Comparison of ENCODE assay signal across 8 cellular contexts in genomic region chr1:116666747-116667576, GRCh38. TPM values are rescaled to one million over a fixed set of nuclear protein-coding genes. Genes with fewer than 3 reads are reported as not detected.
DNase-seq lines count a peak whose midpoint lies in the region; ATAC-seq and TF ChIP-seq lines count a peak whose summit lies in the region.

No MANE protein-coding gene starts in this region.

- TF ChIP-seq CTCF in OCI-LY7 (conservative IDR thresholded peaks at IDR 0.05; ENCODE audit: low read length): no peak

- H3K36me3 Mint-ChIP-seq in activated T-helper 17 cell treated with anti-CD3 and anti-CD28 coated beads, Interleukin-2, amount 50 U/mL, for 72 hours (ENCODE audit: low read depth): no peaks in the 10 kb centered on the region

- intact Hi-C loops in right cardiac atrium (cut with DNase I) (loop anchor here in 2 of 4 donors (5.0 to 10.0 kb wide), 2 partner anchors 90 to 92 kb away; partner anchors contain the start of gene CD58 (in 1 of the 2)), OCI-LY7 (cut with micrococcal nuclease; ENCODE audit: unreplicated experiment) (no loop called here)

- no peaks in the 10 kb centered on the region for H4K20me1 ChIP-seq in OCI-LY7 (ENCODE audit: insufficient read depth, low read length)

- peaks cover 4% of the 10 kb centered on the region; the same call in 1 of the 2 replicates for H3K36me3 ChIP-seq in HUES6 (ENCODE audit: control insufficient read depth, insufficient read depth, low read length)
- H3K36me3 ChIP-seq in OCI-LY7 (ENCODE audit: insufficient read depth, low read length): no peaks in the 10 kb centered on the region

- H3K27me3 ChIP-seq in HUES6 (ENCODE audit: control insufficient read depth, insufficient read depth, low read length) (peaks cover 19% of the 10 kb centered on the region), right cardiac atrium (ENCODE audit: control insufficient read depth, insufficient read depth) (no peaks in the 10 kb centered on the region)

- H3K9me2 ChIP-seq in OCI-LY7 (ENCODE audit: insufficient read depth, low read length): no peaks in the 10 kb centered on the region

- no TSS peak for BruUV-seq in OCI-LY7 (replicated peaks; lab: Mats Ljungman, UMichigan)

- H3K9me3 ChIP-seq in HUES6 (ENCODE audit: control insufficient read depth, insufficient read depth, low read depth, low read length) (no peaks in the 10 kb centered on the region), right cardiac atrium (ENCODE audit: control insufficient read depth, low read length) (no peaks in the 10 kb centered on the region), OCI-LY7 (ENCODE audit: low read length) (no peaks in the 10 kb centered on the region)

- H2AFZ ChIP-seq in OCI-LY7 (ENCODE audit: low read length): no peak overlapping the region

- peak; percentile 13 for ATAC-seq in activated T-helper 17 cell treated with anti-CD3 and anti-CD28 coated beads, Interleukin-2, amount 50 U/mL, for 72 hours (replicated peaks)
- no peak for ATAC-seq in right cardiac atrium

- H3K79me2 ChIP-seq in OCI-LY7 (ENCODE audit: insufficient read depth, low read depth, low read length): no peaks in the 10 kb centered on the region

- peak overlapping the region; percentile 43 for H3K9ac ChIP-seq in HUES6 (ENCODE audit: low read length)

- H3K4me2 ChIP-seq in OCI-LY7 (ENCODE audit: low read length): no peak overlapping the region

- WGBS in right cardiac atrium: 1% methylated on average over 62 of the region's 62 CpGs

- H3K4me3 Mint-ChIP-seq in activated T-helper 17 cell treated with anti-CD3 and anti-CD28 coated beads, Interleukin-2, amount 50 U/mL, for 72 hours: peak overlapping the region; percentile 72

- peaks cover 25% of the 10 kb centered on the region for H3K4me1 ChIP-seq in HUES6 (ENCODE audit: control insufficient read depth, insufficient read depth, low read length)
- H3K4me1 ChIP-seq in right cardiac atrium (ENCODE audit: control insufficient read depth, insufficient read depth, low read length): no peaks in the 10 kb centered on the region
- H3K4me1 ChIP-seq in OCI-LY7 (ENCODE audit: insufficient read depth, low read length, poor library complexity, severe bottlenecking): no peaks in the 10 kb centered on the region

- H3K4me1 Mint-ChIP-seq in activated T-helper 17 cell treated with anti-CD3 and anti-CD28 coated beads, Interleukin-2, amount 50 U/mL, for 72 hours: no peaks in the 10 kb centered on the region

- CTCF ChIA-PET in OCI-LY7 (lab: Charles Lee; ENCODE audit: unreplicated experiment): no interaction called here

- no peaks in the 10 kb centered on the region for H3K9me3 Mint-ChIP-seq in activated T-helper 17 cell treated with anti-CD3 and anti-CD28 coated beads, Interleukin-2, amount 50 U/mL, for 72 hours

- peaks cover 13% of the 10 kb centered on the region for H3K27me3 Mint-ChIP-seq in activated T-helper 17 cell treated with anti-CD3 and anti-CD28 coated beads, Interleukin-2, amount 50 U/mL, for 72 hours

- H3K4me3 ChIP-seq in GM08714 (ENCODE audit: low read length) (peak overlapping the region; percentile 67), HUES6 (ENCODE audit: low read depth, low read length) (peak overlapping the region; percentile 77), right cardiac atrium (ENCODE audit: low read length) (peak overlapping the region; percentile 98), skeletal muscle cell (ENCODE audit: low read depth, low read length) (peak overlapping the region; percentile 59), OCI-LY7 (ENCODE audit: low read depth, low read length, poor library complexity, severe bottlenecking) (no peak overlapping the region)

- H3K27ac Mint-ChIP-seq in activated T-helper 17 cell treated with anti-CD3 and anti-CD28 coated beads, Interleukin-2, amount 50 U/mL, for 72 hours: no peak overlapping the region

- no peak overlapping the region for H3K27ac ChIP-seq in HUES6 (ENCODE audit: low read depth, low read length)
- H3K27ac ChIP-seq in right cardiac atrium (ENCODE audit: low read length): no peak overlapping the region
- no peak overlapping the region for H3K27ac ChIP-seq in OCI-LY7 (ENCODE audit: low read depth, low read length, poor library complexity, severe bottlenecking)

- POLR2A ChIA-PET in OCI-LY7 (lab: Charles Lee): no interaction called here

- peak in 1 of 3 donors; percentile 29 for DNase-seq in right cardiac atrium
- DNase-seq in skeletal muscle cell (ENCODE audit: low read depth): no peak
- DNase-seq in OCI-LY7 (ENCODE audit: low spot score): no peak
- no peak for DNase-seq in NCI-H510A (lab: John Stamatoyannopoulos, UW)
- no peak for DNase-seq in COR-L47 (lab: John Stamatoyannopoulos, UW)

RNA-seq across cellular contexts. Expression of gene IGSF3, which starts 0.6 kb away (rescaled TPM):
- total RNA-seq in activated T-helper 17 cell treated with anti-CD3 and anti-CD28 coated beads, Interleukin-2, amount 50 U/mL, for 72 hours: 1 to 10 TPM; 2.1 to 10.0 TPM
- total RNA-seq in right cardiac atrium (10 to 100 TPM; 11.7 to 15.5 (median 13.3) TPM), OCI-LY7 (2022) (not detected in 2 replicates)
- 5.0 TPM for polyA plus RNA-seq in right cardiac atrium
- total RNA-seq in OCI-LY7 (2014; rRNA removed; shearing (Covaris generic)): not detected in 2 replicates
